10 cellular contexts compared by ENCODE assay signal in the genomic region with DNA sequence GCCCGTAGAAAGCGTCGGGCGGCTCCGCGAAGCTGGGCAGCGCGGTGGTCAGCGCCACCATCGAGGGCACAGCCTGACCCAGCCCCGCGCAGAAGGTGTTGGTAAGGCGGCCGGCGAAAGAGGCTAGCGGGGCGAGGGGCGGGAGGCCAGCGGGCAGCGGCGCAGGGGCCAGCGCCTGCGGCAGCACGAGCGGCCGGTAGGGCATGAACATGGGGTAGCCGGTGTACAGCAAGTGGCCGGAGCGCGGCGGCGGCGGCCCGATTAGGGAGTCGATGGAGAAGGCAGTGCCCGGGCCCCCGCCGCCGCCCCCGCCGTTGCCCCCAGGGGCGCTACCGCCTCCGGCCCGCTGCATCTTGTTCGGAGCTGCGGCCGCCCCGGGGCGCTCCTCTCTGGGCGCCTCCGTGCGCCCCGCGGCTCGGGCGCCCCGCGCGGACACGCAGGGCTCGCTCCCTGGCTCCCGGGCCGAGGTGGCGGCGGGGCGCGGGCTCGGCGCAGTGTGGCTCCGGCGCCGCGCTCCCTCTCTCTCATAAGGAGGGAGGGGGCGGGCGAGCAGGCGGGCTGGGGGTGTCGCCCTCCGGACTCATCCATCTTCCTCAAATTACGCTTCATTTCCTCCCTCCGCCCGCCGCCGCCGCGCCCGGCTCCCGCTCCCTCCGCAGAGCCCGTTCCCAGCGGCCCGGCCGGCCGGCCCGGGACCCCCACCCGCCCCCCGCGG. TPM values are rescaled to one million over a fixed set of nuclear protein-coding genes. Genes with fewer than 3 reads are reported as not detected.
A peak's percentile ranks its signal among the peaks of the same experiment; 100 is the strongest.
DNase-seq lines count a peak whose midpoint lies in the region; ATAC-seq and TF ChIP-seq lines count a peak whose summit lies in the region.
"Had no signal": no experiment of that assay in that cellular context is flagged by ENCODE, and none has a peak within 500 bp of the region (broad histone marks: within the 10 kb centered on the region; RNA-seq: fewer than 3 reads in every experiment).

A gene (minus strand): TSS at position 498 of the 715 bp plus-strand sequence. CDS start 146 bp downstream, at position 352.

- H3K9me2 ChIP-seq in GM23338 (ENCODE audit: insufficient read depth) = no peaks in the 10 kb centered on the region

- intact Hi-C loops in natural killer cell (cut with micrococcal nuclease) = loop anchor here (2.0 kb wide), 1 partner anchor 77 kb away; no protein-coding TSS in a partner anchor

- H3K4me3 ChIP-seq in GM23338 (peak within 1 kb of the TSS; percentile 65), SJCRH30 (peak within 1 kb of the TSS; percentile 57)

- H3K27ac ChIP-seq in GM23338 (ENCODE audit: low read depth) = no peak within 1 kb of the TSS
- H3K27ac ChIP-seq in SJCRH30 = no peak within 1 kb of the TSS

- peaks cover 100% of the 10 kb centered on the region for H3K27me3 ChIP-seq in GM23338 (ENCODE audit: insufficient read depth)
- peaks cover 39% of the 10 kb centered on the region for H3K27me3 ChIP-seq in SJCRH30

- H3K27ac Mint-ChIP-seq in GM23338 = no peak within 1 kb of the TSS
- peak within 1 kb of the TSS; percentile 4 for H3K27ac Mint-ChIP-seq in endothelial cell (ENCODE audit: unreplicated experiment)
- H3K27ac Mint-ChIP-seq in natural killer cell = peak within 1 kb of the TSS in 1 of 2 donors; percentile 14

- H3K9me3 Mint-ChIP-seq in GM23338 = no peaks in the 10 kb centered on the region
- H3K9me3 Mint-ChIP-seq in endothelial cell (ENCODE audit: unreplicated experiment) = no peaks in the 10 kb centered on the region
- no peaks in the 10 kb centered on the region for H3K9me3 Mint-ChIP-seq in natural killer cell

- H3K4me1 ChIP-seq in GM23338 (ENCODE audit: insufficient read depth) = peaks cover 10% of the 10 kb centered on the region
- no peaks in the 10 kb centered on the region for H3K4me1 ChIP-seq in SJCRH30

- no peaks in the 10 kb centered on the region for H3K36me3 ChIP-seq in GM23338 (ENCODE audit: insufficient read depth)
- no peaks in the 10 kb centered on the region for H3K36me3 ChIP-seq in SJCRH30

- peaks cover 13% of the 10 kb centered on the region; the same call in 1 of the 2 replicates for H3F3A ChIP-seq in GM23338 (replicated peaks; ENCODE audit: low read depth)

- no peak for TF ChIP-seq CTCF in GM23338 (conservative IDR thresholded peaks at IDR 0.05; ENCODE audit: low read depth in 2 of 2)
- peak; percentile 33 for TF ChIP-seq CTCF in endothelial cell (IDR thresholded peaks at IDR 0.05; ENCODE audit: unreplicated experiment)
- no peak for TF ChIP-seq CTCF in natural killer cell (IDR thresholded peaks at IDR 0.05)

- H3K79me2 ChIP-seq in GM23338 (replicated peaks; ENCODE audit: insufficient read depth) = no peaks in the 10 kb centered on the region

- H3K4me3 Mint-ChIP-seq in GM23338 = peak within 1 kb of the TSS; percentile 73
- H3K4me3 Mint-ChIP-seq in endothelial cell (ENCODE audit: unreplicated experiment) = peak within 1 kb of the TSS; percentile 92
- peak within 1 kb of the TSS; percentile 83 for H3K4me3 Mint-ChIP-seq in natural killer cell

- peak; percentile 66 for DNase-seq in GM23338 (ENCODE audit: low spot score)
- DNase-seq in SJCRH30 = peak; percentile 47 to 61
- DNase-seq in endothelial cell (ENCODE audit: low spot score) = peak; percentile 59
- DNase-seq in natural killer cell = no peak
- DNase-seq in occipital lobe (lab: John Stamatoyannopoulos, UW) = no peak
- DNase-seq in stimulated activated naive CD4-positive, alpha-beta T cell (lab: John Stamatoyannopoulos, UW) = no peak

- peaks cover 11% of the 10 kb centered on the region for H4K20me1 ChIP-seq in GM23338 (replicated peaks; ENCODE audit: insufficient read depth)

- H3K4me1 Mint-ChIP-seq in GM23338 (peaks cover 11% of the 10 kb centered on the region), endothelial cell (ENCODE audit: unreplicated experiment) (peaks cover 10% of the 10 kb centered on the region), natural killer cell (peaks cover 2 to 10% of the 10 kb centered on the region in 2 donors)

- H3K27me3 Mint-ChIP-seq in GM23338 (ENCODE audit: insufficient read depth, low read depth, poor library complexity) (peaks cover 34% of the 10 kb centered on the region), endothelial cell (ENCODE audit: unreplicated experiment) (peaks cover 11% of the 10 kb centered on the region), natural killer cell (ENCODE audit: low read depth in 2 of 2) (peaks cover 30 to 40% of the 10 kb centered on the region in 2 donors)

- ATAC-seq in GM23338 = peak; percentile 39
- ATAC-seq in natural killer cell = peak in 2 of 3 donors; percentile 49 to 62
- ATAC-seq in HG03342 (IDR thresholded peaks at IDR 0.05; ENCODE audit: unreplicated experiment) = no peak
- ATAC-seq in HG03378 (IDR thresholded peaks at IDR 0.05; ENCODE audit: unreplicated experiment) = no peak

- no peaks in the 10 kb centered on the region for H3K9me3 ChIP-seq in SJCRH30 (replicated peaks)

- H3K4me2 ChIP-seq in GM23338 = peak within 1 kb of the TSS; percentile 87

- H3K36me3 Mint-ChIP-seq in GM23338 (ENCODE audit: low read depth) (no peaks in the 10 kb centered on the region; the same call in 2 of the 3 replicates), endothelial cell (ENCODE audit: low read depth, unreplicated experiment) (peaks cover 4% of the 10 kb centered on the region), natural killer cell (no peaks in the 10 kb centered on the region)

- peak within 1 kb of the TSS; percentile 88 for H2AFZ ChIP-seq in GM23338

TF ChIP-seq in GM23338, 12 proteins besides CTCF, POLR2A, EP300 and RAD21:
- TF ChIP-seq EZH2phosphoT487 (IDR thresholded peaks at IDR 0.05; ENCODE audit: unreplicated experiment) = peak; percentile 98
- TF ChIP-seq STAT1 (IDR thresholded peaks at IDR 0.05; ENCODE audit: unreplicated experiment) = no peak

RNA-seq across cellular contexts. Expression of the gene that starts here (rescaled TPM):
- total RNA-seq in GM23338 (2014; rRNA removed; shearing (Covaris generic)) = 0.24 and 1.8 TPM in 2 replicates
- not detected in 2 replicates for polyA plus RNA-seq in GM23338 (2016; fragmentation: Nextera tagmentation; extraction: Ambion mirVana)
- 0.48 and 0.95 TPM in 2 replicates for total RNA-seq in SJCRH30 (2014; rRNA removed; shearing (Covaris generic))
- total RNA-seq in endothelial cell (ENCODE audit: unreplicated experiment) (13.8 TPM), natural killer cell (not detected), occipital lobe (not detected)
- total RNA-seq: lung microvascular endothelial cell, NCI-H460 had no signal

Comparison
In these comparisons a context has a peak if more than half of its experiments do, and no peak if none do; other contexts are left out.
1. Peak in DNase-seq and H3K4me3 ChIP-seq in SJCRH30; RNA of the gene not detected or under 1 TPM.
2. Peak in ATAC-seq in natural killer cell; RNA of the gene not detected or under 1 TPM.
3. DNase-seq: peak in GM23338 (single experiment) and endothelial cell (single experiment); none in natural killer cell (single experiment), occipital lobe (single experiment) and stimulated activated naive CD4-positive, alpha-beta T cell (0 of 6).
4. Peak in every context shown above with its lines, with median percentiles within 50 percentile points of each other: H3K4me3 Mint-ChIP-seq.